In the genomic region with DNA sequence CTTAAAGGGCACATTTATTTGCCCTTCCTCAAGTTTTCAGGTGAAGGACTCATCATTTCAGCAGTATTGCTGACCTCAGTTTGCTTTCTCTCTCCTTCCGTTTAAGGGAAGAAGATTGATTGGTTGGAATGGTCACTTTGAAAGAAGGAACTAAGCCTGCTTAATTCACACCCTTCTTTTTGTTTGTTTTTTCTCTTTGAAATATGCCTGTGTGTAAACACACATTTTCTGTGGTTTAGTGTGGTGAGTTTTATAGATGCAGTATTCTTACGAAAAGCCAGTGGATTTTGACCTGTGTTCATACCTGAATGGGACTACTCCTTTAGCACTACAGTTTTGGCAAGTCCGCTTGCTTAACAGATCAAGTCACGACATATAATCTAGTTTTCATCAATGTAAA, we compare ENCODE assay signal across 15 cellular contexts.
DNase-seq lines count a peak whose midpoint lies in the region; ATAC-seq and TF ChIP-seq lines count a peak whose summit lies in the region.
"Had no signal": no experiment of that assay in that cellular context is flagged by ENCODE, and none has a peak within 500 bp of the region (broad histone marks: within the 10 kb centered on the region; RNA-seq: fewer than 3 reads in every experiment).

No MANE protein-coding gene starts in this region.

- peaks cover 26% of the 10 kb centered on the region for H3K4me1 Mint-ChIP-seq in WTC11
- H3K4me1 Mint-ChIP-seq: B cell had no signal

- no peak overlapping the region for H3K4me3 Mint-ChIP-seq in WTC11
- H3K4me3 Mint-ChIP-seq: B cell; CD8-positive, alpha-beta T cell had no signal

- no peaks in the 10 kb centered on the region; the same call in 1 of the 2 replicates for H3K27me3 Mint-ChIP-seq in WTC11 (ENCODE audit: low read depth)
- H3K27me3 Mint-ChIP-seq: B cell had no signal

- POLR2A ChIA-PET in WTC11 (lab: Charles Lee): no interaction called here

- no peak for TF ChIP-seq CTCF in WTC11 (IDR thresholded peaks at IDR 0.05)

- CTCF ChIA-PET in WTC11 (lab: Charles Lee): no interaction called here

- no peaks in the 10 kb centered on the region for H3K9me3 Mint-ChIP-seq in WTC11

- intact Hi-C loops in left colon (cut with DNase I, micrococcal nuclease): no loop called here

- DNase-seq in LoVo (ENCODE audit: low spot score): peak; percentile 39
- DNase-seq in WTC11 (ENCODE audit: low spot score): no peak
- no peak for DNase-seq in left colon
- DNase-seq in NCI-H187 (lab: John Stamatoyannopoulos, UW): no peak
- no peak for DNase-seq in activated CD8-positive, alpha-beta memory T cell treated with anti-CD3 and anti-CD28 coated beads, Interleukin-2, amount 50 U/mL, for 48 hours
- DNase-seq in T-helper 2 cell: no peak
- DNase-seq: Calu3; CD8-positive, alpha-beta T cell; DMS 273 treated with DMSO at 0.1 percent for 48 hours; DMS79; GDM1; GM23248; HCEC 1CT; IMR-90 had no signal

- no peaks in the 10 kb centered on the region for H3K36me3 Mint-ChIP-seq in WTC11
- H3K36me3 Mint-ChIP-seq: CD8-positive, alpha-beta T cell had no signal

- ATAC-seq in WTC11 (no peak), left colon (peak; percentile 94)
- ATAC-seq: CD8-positive, alpha-beta T cell had no signal

- 0 out of 2 replicates have a peak overlapping the region, but pooled peaks have one; percentile 1 for H3K27ac Mint-ChIP-seq in WTC11
- H3K27ac Mint-ChIP-seq: B cell; CD8-positive, alpha-beta T cell had no signal

TF ChIP-seq in WTC11, 78 proteins besides CTCF, POLR2A, EP300 and RAD21:
- TF ChIP-seq, protein P1, sequence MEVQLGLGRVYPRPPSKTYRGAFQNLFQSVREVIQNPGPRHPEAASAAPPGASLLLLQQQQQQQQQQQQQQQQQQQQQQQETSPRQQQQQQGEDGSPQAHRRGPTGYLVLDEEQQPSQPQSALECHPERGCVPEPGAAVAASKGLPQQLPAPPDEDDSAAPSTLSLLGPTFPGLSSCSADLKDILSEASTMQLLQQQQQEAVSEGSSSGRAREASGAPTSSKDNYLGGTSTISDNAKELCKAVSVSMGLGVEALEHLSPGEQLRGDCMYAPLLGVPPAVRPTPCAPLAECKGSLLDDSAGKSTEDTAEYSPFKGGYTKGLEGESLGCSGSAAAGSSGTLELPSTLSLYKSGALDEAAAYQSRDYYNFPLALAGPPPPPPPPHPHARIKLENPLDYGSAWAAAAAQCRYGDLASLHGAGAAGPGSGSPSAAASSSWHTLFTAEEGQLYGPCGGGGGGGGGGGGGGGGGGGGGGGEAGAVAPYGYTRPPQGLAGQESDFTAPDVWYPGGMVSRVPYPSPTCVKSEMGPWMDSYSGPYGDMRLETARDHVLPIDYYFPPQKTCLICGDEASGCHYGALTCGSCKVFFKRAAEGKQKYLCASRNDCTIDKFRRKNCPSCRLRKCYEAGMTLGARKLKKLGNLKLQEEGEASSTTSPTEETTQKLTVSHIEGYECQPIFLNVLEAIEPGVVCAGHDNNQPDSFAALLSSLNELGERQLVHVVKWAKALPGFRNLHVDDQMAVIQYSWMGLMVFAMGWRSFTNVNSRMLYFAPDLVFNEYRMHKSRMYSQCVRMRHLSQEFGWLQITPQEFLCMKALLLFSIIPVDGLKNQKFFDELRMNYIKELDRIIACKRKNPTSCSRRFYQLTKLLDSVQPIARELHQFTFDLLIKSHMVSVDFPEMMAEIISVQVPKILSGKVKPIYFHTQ (CRISPR knock-in tag; IDR thresholded peaks at IDR 0.05): no peak
- no peak for TF ChIP-seq GRHL2 (CRISPR knock-in tag; IDR thresholded peaks at IDR 0.05; ENCODE audit: insufficient replicate concordance, severe bottlenecking)
- no peak for TF ChIP-seq MXD4 (CRISPR knock-in tag; IDR thresholded peaks at IDR 0.05; ENCODE audit: borderline replicate concordance)
- TF ChIP-seq, protein P2, sequence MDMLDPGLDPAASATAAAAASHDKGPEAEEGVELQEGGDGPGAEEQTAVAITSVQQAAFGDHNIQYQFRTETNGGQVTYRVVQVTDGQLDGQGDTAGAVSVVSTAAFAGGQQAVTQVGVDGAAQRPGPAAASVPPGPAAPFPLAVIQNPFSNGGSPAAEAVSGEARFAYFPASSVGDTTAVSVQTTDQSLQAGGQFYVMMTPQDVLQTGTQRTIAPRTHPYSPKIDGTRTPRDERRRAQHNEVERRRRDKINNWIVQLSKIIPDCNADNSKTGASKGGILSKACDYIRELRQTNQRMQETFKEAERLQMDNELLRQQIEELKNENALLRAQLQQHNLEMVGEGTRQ (CRISPR knock-in tag; IDR thresholded peaks at IDR 0.05): no peak
- TF ChIP-seq, protein P3, sequence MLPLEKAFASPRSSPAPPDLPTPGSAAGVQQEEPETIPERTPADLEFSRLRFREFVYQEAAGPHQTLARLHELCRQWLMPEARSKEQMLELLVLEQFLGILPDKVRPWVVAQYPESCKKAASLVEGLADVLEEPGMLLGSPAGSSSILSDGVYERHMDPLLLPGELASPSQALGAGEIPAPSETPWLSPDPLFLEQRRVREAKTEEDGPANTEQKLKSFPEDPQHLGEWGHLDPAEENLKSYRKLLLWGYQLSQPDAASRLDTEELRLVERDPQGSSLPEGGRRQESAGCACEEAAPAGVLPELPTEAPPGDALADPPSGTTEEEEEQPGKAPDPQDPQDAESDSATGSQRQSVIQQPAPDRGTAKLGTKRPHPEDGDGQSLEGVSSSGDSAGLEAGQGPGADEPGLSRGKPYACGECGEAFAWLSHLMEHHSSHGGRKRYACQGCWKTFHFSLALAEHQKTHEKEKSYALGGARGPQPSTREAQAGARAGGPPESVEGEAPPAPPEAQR (CRISPR knock-in tag; IDR thresholded peaks at IDR 0.05): no peak
- TF ChIP-seq ZBTB43 (CRISPR knock-in tag; IDR thresholded peaks at IDR 0.05): no peak
- no peak for TF ChIP-seq NFE2L1 (CRISPR knock-in tag; IDR thresholded peaks at IDR 0.05)
- no peak for TF ChIP-seq GTF2I (CRISPR knock-in tag; conservative IDR thresholded peaks at IDR 0.05)
- no peak for TF ChIP-seq MYBL2 (CRISPR knock-in tag; IDR thresholded peaks at IDR 0.05)
- TF ChIP-seq JAZF1 (CRISPR knock-in tag; IDR thresholded peaks at IDR 0.05): no peak
- TF ChIP-seq ZBTB21 (CRISPR knock-in tag; IDR thresholded peaks at IDR 0.05; ENCODE audit: borderline replicate concordance): no peak
- TF ChIP-seq FOXP1 (CRISPR knock-in tag; IDR thresholded peaks at IDR 0.05; ENCODE audit: borderline replicate concordance): no peak
- no peak for TF ChIP-seq JUN (CRISPR knock-in tag; IDR thresholded peaks at IDR 0.05)
- no peak for TF ChIP-seq NR3C1 (CRISPR knock-in tag; conservative IDR thresholded peaks at IDR 0.05; ENCODE audit: low read depth)
- no peak for TF ChIP-seq ETV6 (CRISPR knock-in tag; IDR thresholded peaks at IDR 0.05)
- TF ChIP-seq ZNF396 (CRISPR knock-in tag; IDR thresholded peaks at IDR 0.05; ENCODE audit: borderline replicate concordance): no peak
TF ChIP-seq in WTC11: peak in this region for 0.
